Comparison of ENCODE assay signal across 8 cellular contexts in genomic region chr7:38349127-38349795, GRCh38.
DNase-seq lines count a peak whose midpoint lies in the region; ATAC-seq lines count a peak whose summit lies in the region.
"Not testable (repeated sequence)": the region's sequence is repeated elsewhere in the genome, so short reads cannot be mapped to it uniquely, and the experiment has no call there.

No MANE protein-coding gene starts in this region.

- peak overlapping the region; percentile 70 for H3K27ac ChIP-seq in thymus (ENCODE audit: low read depth)

- WGBS in thymus = 44% methylated on average over 9 of the region's 9 CpGs

- H3K27ac Mint-ChIP-seq in T-helper 2 cell treated with Interferon-gamma antibody and Interleukin-4, amounts not matched to agents 5 μg/mL and 100 μg/mL, for 36 hours = peak overlapping the region; percentile 87
- peak overlapping the region; percentile 96 for H3K27ac Mint-ChIP-seq in activated naive CD4-positive, alpha-beta T cell treated with anti-CD3 and anti-CD28 coated beads for 36 hours
- peak overlapping the region; percentile 94 for H3K27ac Mint-ChIP-seq in memory B cell

- CTCF ChIA-PET in activated naive CD4-positive, alpha-beta T cell treated with anti-CD3 and anti-CD28 coated beads for 36 hours (lab: Charles Lee) = interaction anchor here (0.6 to 1.9 kb wide), 6 partner anchors 9 to 127 kb away, joined by 3 to 5 read pairs (median 4); no protein-coding TSS in a partner anchor

- not testable (repeated sequence) for H3K36me3 Mint-ChIP-seq in T-helper 2 cell treated with Interferon-gamma antibody and Interleukin-4, amounts not matched to agents 5 μg/mL and 100 μg/mL, for 36 hours (ENCODE audit: low read depth); activated naive CD4-positive, alpha-beta T cell treated with anti-CD3 and anti-CD28 coated beads for 36 hours (ENCODE audit: low read depth); memory B cell

- intact Hi-C loops in activated naive CD4-positive, alpha-beta T cell treated with anti-CD3 and anti-CD28 coated beads for 36 hours (cut with micrococcal nuclease) = not testable (repeated sequence)

- not testable (repeated sequence) for H3K36me3 ChIP-seq in thymus (ENCODE audit: control insufficient read depth, insufficient read depth)

- H3K4me1 ChIP-seq in thymus (ENCODE audit: control insufficient read depth, insufficient read depth, low read length) = not testable (repeated sequence)

- H3K9me3 ChIP-seq in thymus (ENCODE audit: control insufficient read depth) = not testable (repeated sequence)

- not testable (repeated sequence) for H3K9me3 Mint-ChIP-seq in T-helper 2 cell treated with Interferon-gamma antibody and Interleukin-4, amounts not matched to agents 5 μg/mL and 100 μg/mL, for 36 hours; activated naive CD4-positive, alpha-beta T cell treated with anti-CD3 and anti-CD28 coated beads for 36 hours; memory B cell

- peak overlapping the region; percentile 88 for H3K4me3 Mint-ChIP-seq in T-helper 2 cell treated with Interferon-gamma antibody and Interleukin-4, amounts not matched to agents 5 μg/mL and 100 μg/mL, for 36 hours
- H3K4me3 Mint-ChIP-seq in activated naive CD4-positive, alpha-beta T cell treated with anti-CD3 and anti-CD28 coated beads for 36 hours = peak overlapping the region; percentile 79
- peak overlapping the region; percentile 56 for H3K4me3 Mint-ChIP-seq in memory B cell

- H3K27me3 Mint-ChIP-seq in T-helper 2 cell treated with Interferon-gamma antibody and Interleukin-4, amounts not matched to agents 5 μg/mL and 100 μg/mL, for 36 hours (ENCODE audit: low read depth); activated naive CD4-positive, alpha-beta T cell treated with anti-CD3 and anti-CD28 coated beads for 36 hours (ENCODE audit: low read depth); memory B cell: not testable (repeated sequence)

- H3K27me3 ChIP-seq in thymus (ENCODE audit: control insufficient read depth, insufficient read depth) = not testable (repeated sequence)

- H3K4me3 ChIP-seq in GM08714 (ENCODE audit: low read length) (peak overlapping the region; percentile 60; the same call in 1 of the 2 replicates), thymus (ENCODE audit: low read length) (peak overlapping the region; percentile 29)

- not testable (repeated sequence) for DNase-seq in T-helper 2 cell treated with Interferon-gamma antibody and Interleukin-4, amounts not matched to agents 5 μg/mL and 100 μg/mL, for 36 hours (ENCODE audit: low spot score); activated naive CD4-positive, alpha-beta T cell treated with anti-CD3 and anti-CD28 coated beads for 36 hours; memory B cell (ENCODE audit: low spot score in 2 of 2)

- H3K4me1 Mint-ChIP-seq in T-helper 2 cell treated with Interferon-gamma antibody and Interleukin-4, amounts not matched to agents 5 μg/mL and 100 μg/mL, for 36 hours (ENCODE audit: low read depth) = peaks cover 37% of the 10 kb centered on the region
- H3K4me1 Mint-ChIP-seq in activated naive CD4-positive, alpha-beta T cell treated with anti-CD3 and anti-CD28 coated beads for 36 hours (ENCODE audit: low read depth) = peaks cover 28% of the 10 kb centered on the region
- H3K4me1 Mint-ChIP-seq in memory B cell = peaks cover 32% of the 10 kb centered on the region

- peak; percentile 34 for ATAC-seq in GM19395 (IDR thresholded peaks at IDR 0.05; ENCODE audit: unreplicated experiment)
- ATAC-seq in HG02763 (IDR thresholded peaks at IDR 0.05; ENCODE audit: unreplicated experiment) = peak; percentile 22
- ATAC-seq in HG03571 (IDR thresholded peaks at IDR 0.05; ENCODE audit: unreplicated experiment) = peak; percentile 46
- peak; percentile 33 for ATAC-seq in memory B cell (ENCODE audit: low read depth)
